Comparison of ENCODE assay signal across 28 cellular contexts in genomic region chr11:21427750-21428149, GRCh38.
"Had no signal": no experiment of that assay in that cellular context is flagged by ENCODE, and none has a peak within 500 bp of the region (broad histone marks: within the 10 kb centered on the region; RNA-seq: fewer than 3 reads in every experiment).

No MANE protein-coding gene starts in this region.

- H3K36me3 ChIP-seq: adrenal gland, heart left ventricle, WERI-Rb-1 had no signal

- H3K4me3 ChIP-seq: adrenal gland, body of pancreas, heart left ventricle had no signal

- H3K27ac ChIP-seq: adrenal gland, body of pancreas, epithelial cell of prostate, heart left ventricle, WERI-Rb-1 had no signal

- H3K9me3 ChIP-seq: adrenal gland, body of pancreas, heart left ventricle had no signal

- H3K4me1 ChIP-seq: adrenal gland, body of pancreas, heart left ventricle had no signal

- H3K27me3 ChIP-seq: adrenal gland, body of pancreas, heart left ventricle had no signal

- DNase-seq: activated B cell treated with CpG ODN at 0.5 μM for 24 hours; activated CD4-positive, alpha-beta T cell treated with anti-CD3 and anti-CD28 coated beads for 48 hours; activated CD4-positive, alpha-beta T cell treated with anti-CD3 and anti-CD28 coated beads, Interleukin-2, amount 50 U/mL, for 1 hour; activated CD4-positive, alpha-beta T cell treated with anti-CD3 and anti-CD28 coated beads, Interleukin-2, amount 50 U/mL, for 48 hours; activated CD8-positive, alpha-beta memory T cell treated with anti-CD3 and anti-CD28 coated beads for 24 hours; activated CD8-positive, alpha-beta T cell treated with anti-CD3 and anti-CD28 coated beads for 36 hours; activated effector memory CD4-positive, alpha-beta T cell treated with anti-CD3 and anti-CD28 coated beads, Interleukin-2, amount 50 U/mL, for 16 hours; activated naive CD4-positive, alpha-beta T cell treated with anti-CD3 and anti-CD28 coated beads for 36 hours; activated naive CD8-positive, alpha-beta T cell treated with anti-CD3 and anti-CD28 coated beads for 36 hours; activated naive CD8-positive, alpha-beta T cell treated with anti-CD3 and anti-CD28 coated beads, Interleukin-2, amount 50 U/mL, for 24 hours; activated T-cell treated with anti-CD3 and anti-CD28 coated beads, Interleukin-2, amount 50 U/mL, for 48 hours; adrenal gland; amygdala; aorta; body of pancreas; caudate nucleus; cortex of kidney; dermis blood vessel endothelial cell; effector CD4-positive, alpha-beta T cell; effector memory CD8-positive, alpha-beta T cell; foreskin fibroblast; glutamatergic neuron; heart left ventricle; T-helper 17 cell; T1000; WERI-Rb-1 had no signal

- ATAC-seq: activated CD4-positive, CD25-positive, alpha-beta regulatory T cell treated with anti-CD3 and anti-CD28 coated beads, Interleukin-2, amount 50 U/mL, for 24 hours; activated CD8-positive, alpha-beta T cell treated with anti-CD3 and anti-CD28 coated beads for 36 hours; activated naive CD8-positive, alpha-beta T cell treated with anti-CD3 and anti-CD28 coated beads, Interleukin-2, amount 50 U/mL, for 24 hours; body of pancreas; effector memory CD8-positive, alpha-beta T cell; heart left ventricle; T-helper 17 cell had no signal
